ENCODE assay signal across 19 cellular contexts in genomic region chr16:1366060-1366711, GRCh38. TPM values are rescaled to one million over a fixed set of nuclear protein-coding genes. Genes with fewer than 3 reads are reported as not detected.
DNase-seq lines count a peak whose midpoint lies in the region; ATAC-seq, FAIRE-seq and TF ChIP-seq lines count a peak whose summit lies in the region.
"Had no signal": no experiment of that assay in that cellular context is flagged by ENCODE, and none has a peak within 500 bp of the region (broad histone marks: within the 10 kb centered on the region; RNA-seq: fewer than 3 reads in every experiment).

No MANE protein-coding gene starts in this region.

- no peaks in the 10 kb centered on the region for H3K79me2 ChIP-seq in GM12878 (ENCODE audit: control insufficient read depth, insufficient read depth, low read length)

- H3K4me2 ChIP-seq in GM12878 (ENCODE audit: control insufficient read depth, insufficient read depth) = no peak overlapping the region
- H3K4me2 ChIP-seq: BLaER1 treated with 17β-estradiol and CSF1 and Interleukin-3, amounts not matched to agents 10 nM and 100 nM; KMS-11 had no signal

- H3K27ac Mint-ChIP-seq in activated T-cell treated with anti-CD3 and anti-CD28 coated beads, Interleukin-2, amount 50 U/mL, for 24 hours = peak overlapping the region; percentile 67
- peak overlapping the region; percentile 79 for H3K27ac Mint-ChIP-seq in stimulated activated effector memory CD8-positive, alpha-beta T cell treated with anti-CD3 and anti-CD28 coated beads, Interleukin-12 subunit alpha, Interleukin-12 subunit beta, amount 100 ng/mL, for 72 hours
- H3K27ac Mint-ChIP-seq in activated CD8-positive, alpha-beta memory T cell treated with anti-CD3 and anti-CD28 coated beads, Interleukin-2, amount 10 ng/mL, durations not matched to agents 7 days and 5 days = no peak overlapping the region

- 94% methylated on average over 29 of the region's 29 CpGs for WGBS in GM12878 (ENCODE audit: insufficient coverage, insufficient replicate concordance, low lambda C conversion rate, missing lambda C conversion rate)

- peaks cover 73% of the 10 kb centered on the region for H3K36me3 Mint-ChIP-seq in activated T-cell treated with anti-CD3 and anti-CD28 coated beads, Interleukin-2, amount 50 U/mL, for 24 hours (ENCODE audit: low read depth)
- peaks cover 4% of the 10 kb centered on the region for H3K36me3 Mint-ChIP-seq in activated T-cell treated with anti-CD3 and anti-CD28 coated beads, Interleukin-2, amount 50 U/mL, for 4 hours (ENCODE audit: insufficient read depth)
- peaks cover 86% of the 10 kb centered on the region for H3K36me3 Mint-ChIP-seq in stimulated activated effector memory CD8-positive, alpha-beta T cell treated with anti-CD3 and anti-CD28 coated beads, Interleukin-12 subunit alpha, Interleukin-12 subunit beta, amount 100 ng/mL, for 72 hours
- H3K36me3 Mint-ChIP-seq in activated CD8-positive, alpha-beta memory T cell treated with anti-CD3 and anti-CD28 coated beads, Interleukin-2, amount 10 ng/mL, durations not matched to agents 7 days and 5 days = peaks cover 4% of the 10 kb centered on the region

- DNase-seq in activated T-cell treated with anti-CD3 and anti-CD28 coated beads, Interleukin-2, amount 50 U/mL, for 24 hours = no peak
- DNase-seq in activated T-cell treated with anti-CD3 and anti-CD28 coated beads, Interleukin-2, amount 50 U/mL, for 4 hours = no peak
- DNase-seq in NB4 (ENCODE audit: low read depth) = peak; percentile 28
- no peak for DNase-seq in GM12878 (ENCODE audit: low read depth, low spot score)
- no peak for DNase-seq in stimulated activated effector memory CD8-positive, alpha-beta T cell treated with anti-CD3 and anti-CD28 coated beads, Interleukin-12 subunit alpha, Interleukin-12 subunit beta, amount 100 ng/mL, for 72 hours (ENCODE audit: low spot score in 2 of 2)
- DNase-seq in AG20443 (ENCODE audit: low spot score) = no peak
- no peak for DNase-seq in activated CD8-positive, alpha-beta memory T cell treated with anti-CD3 and anti-CD28 coated beads, Interleukin-2, amount 10 ng/mL, durations not matched to agents 7 days and 5 days
- DNase-seq in NCI-H526 treated with DMSO at 0.1 percent for 48 hours (lab: John Stamatoyannopoulos, UW) = no peak
- DNase-seq: H7, NCI-H1048, NCI-H1436 treated with DMSO at 0.1 percent for 48 hours, NCI-H2081 treated with DMSO at 0.1 percent for 48 hours, NCI-H2227 treated with DMSO at 0.1 percent for 48 hours, NCI-H524, Peyer's patch, SIG-M5 had no signal

- no peak overlapping the region for H2AFZ ChIP-seq in GM12878 (ENCODE audit: control insufficient read depth, low read depth, low read length)

- in situ Hi-C loops in GM12878 (cut with MboI) = no loop called here

- H3K4me1 Mint-ChIP-seq in activated T-cell treated with anti-CD3 and anti-CD28 coated beads, Interleukin-2, amount 50 U/mL, for 24 hours (ENCODE audit: low read depth) = peaks cover 9% of the 10 kb centered on the region
- peaks cover 2% of the 10 kb centered on the region for H3K4me1 Mint-ChIP-seq in activated T-cell treated with anti-CD3 and anti-CD28 coated beads, Interleukin-2, amount 50 U/mL, for 4 hours (ENCODE audit: low read depth)
- no peaks in the 10 kb centered on the region for H3K4me1 Mint-ChIP-seq in stimulated activated effector memory CD8-positive, alpha-beta T cell treated with anti-CD3 and anti-CD28 coated beads, Interleukin-12 subunit alpha, Interleukin-12 subunit beta, amount 100 ng/mL, for 72 hours
- H3K4me1 Mint-ChIP-seq in activated CD8-positive, alpha-beta memory T cell treated with anti-CD3 and anti-CD28 coated beads, Interleukin-2, amount 10 ng/mL, durations not matched to agents 7 days and 5 days = peaks cover 2% of the 10 kb centered on the region

- no peak overlapping the region for H3K4me3 Mint-ChIP-seq in activated T-cell treated with anti-CD3 and anti-CD28 coated beads, Interleukin-2, amount 50 U/mL, for 24 hours
- no peak overlapping the region for H3K4me3 Mint-ChIP-seq in activated T-cell treated with anti-CD3 and anti-CD28 coated beads, Interleukin-2, amount 50 U/mL, for 4 hours
- no peak overlapping the region for H3K4me3 Mint-ChIP-seq in stimulated activated effector memory CD8-positive, alpha-beta T cell treated with anti-CD3 and anti-CD28 coated beads, Interleukin-12 subunit alpha, Interleukin-12 subunit beta, amount 100 ng/mL, for 72 hours
- no peak overlapping the region for H3K4me3 Mint-ChIP-seq in activated CD8-positive, alpha-beta memory T cell treated with anti-CD3 and anti-CD28 coated beads, Interleukin-2, amount 10 ng/mL, durations not matched to agents 7 days and 5 days

- H3K4me1 ChIP-seq in GM12878 (ENCODE audit: control insufficient read depth, insufficient read depth, low read length) = no peaks in the 10 kb centered on the region
- H3K4me1 ChIP-seq: Peyer's patch had no signal

- H4K20me1 ChIP-seq in GM12878 (ENCODE audit: control insufficient read depth, insufficient read depth) = no peaks in the 10 kb centered on the region

- no peak overlapping the region for H3K9ac ChIP-seq in GM12878 (ENCODE audit: control insufficient read depth, insufficient read depth, low read length)
- H3K9ac ChIP-seq: KMS-11 had no signal

- no peak for FAIRE-seq in GM12878 (lab: Jason Lieb, UNC)
- FAIRE-seq: GM19239 had no signal

- H3K9me3 ChIP-seq in GM12878 (replicated peaks; ENCODE audit: control insufficient read depth, insufficient read depth, low read length) = no peaks in the 10 kb centered on the region
- H3K9me3 ChIP-seq: BLaER1 treated with 17β-estradiol and CSF1 and Interleukin-3, amounts not matched to agents 10 nM and 100 nM; Peyer's patch had no signal

- CTCF ChIA-PET in GM12878 (lab: Yijun Ruan, JAX) = interaction anchor here (2.7 kb wide), 1 partner anchor 46 kb away, joined by 11 read pairs; no protein-coding TSS in a partner anchor
- CTCF ChIA-PET in activated CD8-positive, alpha-beta memory T cell treated with anti-CD3 and anti-CD28 coated beads, Interleukin-2, amount 10 ng/mL, durations not matched to agents 7 days and 5 days (lab: Charles Lee) = no interaction called here

- no peaks in the 10 kb centered on the region for H3K27me3 ChIP-seq in GM12878 (replicated peaks in 1 of 2; ENCODE audit: control insufficient read depth in 2 of 2, insufficient read depth in 2 of 2, low read length in 1 of 2)
- H3K27me3 ChIP-seq: BLaER1 treated with 17β-estradiol and CSF1 and Interleukin-3, amounts not matched to agents 10 nM and 100 nM; Peyer's patch had no signal

- no peak overlapping the region for H3K4me3 ChIP-seq in NB4 (ENCODE audit: low read depth, low read length)
- no peak overlapping the region for H3K4me3 ChIP-seq in GM12878
- H3K4me3 ChIP-seq: BLaER1 treated with 17β-estradiol and CSF1 and Interleukin-3, amounts not matched to agents 10 nM and 100 nM; Peyer's patch had no signal

- no peak for TF ChIP-seq POLR2A in NB4 (IDR thresholded peaks at IDR 0.05; ENCODE audit: extremely low read depth, insufficient read length)
- peak; percentile 48 for TF ChIP-seq POLR2A in GM12878 (IDR thresholded peaks at IDR 0.05; ENCODE audit: low read depth, low read length)

- TF ChIP-seq CTCF in NB4 (IDR thresholded peaks at IDR 0.05; ENCODE audit: low read depth, low read length) = no peak
- TF ChIP-seq CTCF in GM12878 (IDR thresholded peaks at IDR 0.05 in 2 of 3, conservative IDR thresholded peaks at IDR 0.05 in 1 of 3; ENCODE audit: control insufficient read depth in 2 of 3, extremely low read depth in 1 of 3, insufficient read depth in 1 of 3, low read depth in 3 of 3, low read length in 3 of 3) = no peak

- peaks cover 16 to 32% of the 10 kb centered on the region in 2 experiments for H3K36me3 ChIP-seq in GM12878 (ENCODE audit: control insufficient read depth in 2 of 2, insufficient read depth in 2 of 2, low read length in 1 of 2)

- ATAC-seq in activated T-cell treated with anti-CD3 and anti-CD28 coated beads, Interleukin-2, amount 50 U/mL, for 4 hours = no peak
- no peak for ATAC-seq in GM12878
- no peak for ATAC-seq in stimulated activated effector memory CD8-positive, alpha-beta T cell treated with anti-CD3 and anti-CD28 coated beads, Interleukin-12 subunit alpha, Interleukin-12 subunit beta, amount 100 ng/mL, for 72 hours
- no peak for ATAC-seq in activated CD8-positive, alpha-beta memory T cell treated with anti-CD3 and anti-CD28 coated beads, Interleukin-2, amount 10 ng/mL, durations not matched to agents 7 days and 5 days

- TF ChIP-seq RAD21 in GM12878 (IDR thresholded peaks at IDR 0.05; ENCODE audit: insufficient read depth, low read depth, low read length) = no peak

- no peaks in the 10 kb centered on the region for H3K27me3 Mint-ChIP-seq in activated T-cell treated with anti-CD3 and anti-CD28 coated beads, Interleukin-2, amount 50 U/mL, for 24 hours
- no peaks in the 10 kb centered on the region for H3K27me3 Mint-ChIP-seq in activated T-cell treated with anti-CD3 and anti-CD28 coated beads, Interleukin-2, amount 50 U/mL, for 4 hours (ENCODE audit: low read depth)
- no peaks in the 10 kb centered on the region for H3K27me3 Mint-ChIP-seq in activated CD8-positive, alpha-beta memory T cell treated with anti-CD3 and anti-CD28 coated beads, Interleukin-2, amount 10 ng/mL, durations not matched to agents 7 days and 5 days

- RAD21 ChIA-PET in GM12878 (lab: Charles Lee; ENCODE audit: unreplicated experiment) = no interaction called here

- intact Hi-C loops in GM12878 (cut with micrococcal nuclease; ENCODE audit: unreplicated experiment) = no loop called here

- no peak for TF ChIP-seq EP300 in GM12878 (IDR thresholded peaks at IDR 0.05; ENCODE audit: borderline replicate concordance in 1 of 2, control insufficient read depth in 1 of 2, low read depth in 2 of 2, low read length in 2 of 2)

- H3K9me3 Mint-ChIP-seq in activated T-cell treated with anti-CD3 and anti-CD28 coated beads, Interleukin-2, amount 50 U/mL, for 24 hours = no peaks in the 10 kb centered on the region
- no peaks in the 10 kb centered on the region for H3K9me3 Mint-ChIP-seq in activated T-cell treated with anti-CD3 and anti-CD28 coated beads, Interleukin-2, amount 50 U/mL, for 4 hours
- H3K9me3 Mint-ChIP-seq in stimulated activated effector memory CD8-positive, alpha-beta T cell treated with anti-CD3 and anti-CD28 coated beads, Interleukin-12 subunit alpha, Interleukin-12 subunit beta, amount 100 ng/mL, for 72 hours = no peaks in the 10 kb centered on the region
- H3K9me3 Mint-ChIP-seq in activated CD8-positive, alpha-beta memory T cell treated with anti-CD3 and anti-CD28 coated beads, Interleukin-2, amount 10 ng/mL, durations not matched to agents 7 days and 5 days (ENCODE audit: low read depth) = no peaks in the 10 kb centered on the region

- no TSS peak for BruUV-seq in GM12878 (replicated peaks; lab: Mats Ljungman, UMichigan)

- H3K27ac ChIP-seq in GM12878 (ENCODE audit: control insufficient read depth, insufficient read depth) = no peak overlapping the region
- H3K27ac ChIP-seq: BLaER1 treated with 17β-estradiol and CSF1 and Interleukin-3, amounts not matched to agents 10 nM and 100 nM; KMS-11; Peyer's patch had no signal

- POLR2A ChIA-PET in GM12878 (lab: Charles Lee) = no interaction called here

- SMC1A ChIA-PET in GM12878 (lab: Charles Lee; ENCODE audit: uncharacterized antibody, unreplicated experiment) = no interaction called here

RNA-seq across cellular contexts. Expression of gene GNPTG, which starts 14.5 kb away (rescaled TPM):
- total RNA-seq in activated T-cell treated with anti-CD3 and anti-CD28 coated beads, Interleukin-2, amount 50 U/mL, for 4 hours = 10 to 100 TPM; 21.8 to 27.4 (median 23.1) TPM
- total RNA-seq in GM12878 (2013; cell fraction: nucleolus; rRNA removed) = 14.1 and 16.1 TPM in 2 replicates
- total RNA-seq in GM12878 (2014; rRNA removed) = 19.8 and 21.9 TPM in 2 replicates
- total RNA-seq in GM12878 (2014; rRNA removed; fragmentation: Illumina TruSeq; extraction: Trizol) = 10.7 TPM in 2 replicates
- 23.6 and 25.3 TPM in 2 replicates for total RNA-seq in GM12878 (2021)
- 8.7 TPM for polyA plus RNA-seq in GM12878 (2011; ENCODE audit: low read depth)
- polyA plus RNA-seq in GM12878 (2011; rRNA removed) = 9.5 and 19.9 TPM in 2 replicates
- 27.0 and 37.0 TPM in 2 replicates for polyA plus RNA-seq in GM12878 (2011; cell fraction: cytosol; rRNA removed)
- 63.8 and 81.0 TPM in 2 replicates for polyA plus RNA-seq in GM12878 (2011; cell fraction: nucleus; rRNA removed)
- 21.9 and 23.7 TPM in 2 replicates for polyA plus RNA-seq in GM12878 (2012)
- polyA plus RNA-seq in GM12878 (2014; fragmentation: Illumina TruSeq; extraction: Trizol) = 2.5 and 7.9 TPM in 2 replicates
- polyA plus RNA-seq in GM12878 (2014; fragmentation: Nextera tagmentation; extraction: Ambion mirVana) = 1 to 10 TPM in 1 of 2 experiments, under 1 TPM in 1; 0.80 to 2.4 TPM
- 29.9 and 36.9 TPM in 2 replicates for polyA plus RNA-seq in GM12878 (2014; rRNA removed)
- polyA plus RNA-seq in GM12878 (2016; fragmentation: Nextera tagmentation; extraction: Ambion mirVana) = 10 to 100 TPM; 25.9 to 32.6 TPM
- polyA minus RNA-seq in GM12878 (2011; rRNA and poly(A)+ RNA removed) = 7.9 and 8.0 TPM in 2 replicates
- polyA minus RNA-seq in GM12878 (2011; cell fraction: cytosol; rRNA and poly(A)+ RNA removed) = 7.3 and 8.2 TPM in 2 replicates
- 6.5 and 16.5 TPM in 2 replicates for polyA minus RNA-seq in GM12878 (2011; cell fraction: nucleus; rRNA and poly(A)+ RNA removed)
- total RNA-seq in activated CD8-positive, alpha-beta memory T cell treated with anti-CD3 and anti-CD28 coated beads, Interleukin-2, amount 10 ng/mL, durations not matched to agents 7 days and 5 days = 10 to 100 TPM; 29.3 to 33.0 TPM

RNA-seq across cellular contexts. Expression of gene TSR3, which starts 14.5 kb away (rescaled TPM):
- total RNA-seq in activated T-cell treated with anti-CD3 and anti-CD28 coated beads, Interleukin-2, amount 50 U/mL, for 4 hours = 100 to 1,000 TPM; 108 to 133 (median 112) TPM
- total RNA-seq in GM12878 (2013; cell fraction: nucleolus; rRNA removed) = 6.0 and 6.3 TPM in 2 replicates
- 72.7 and 73.7 TPM in 2 replicates for total RNA-seq in GM12878 (2014; rRNA removed)
- 20.9 and 23.4 TPM in 2 replicates for total RNA-seq in GM12878 (2014; rRNA removed; fragmentation: Illumina TruSeq; extraction: Trizol)
- total RNA-seq in GM12878 (2021) = 66.1 and 67.6 TPM in 2 replicates
- 7.7 TPM for polyA plus RNA-seq in GM12878 (2011; ENCODE audit: low read depth)
- 12.3 and 26.2 TPM in 2 replicates for polyA plus RNA-seq in GM12878 (2011; rRNA removed)
- polyA plus RNA-seq in GM12878 (2011; cell fraction: cytosol; rRNA removed) = 37.2 and 58.2 TPM in 2 replicates
- 25.4 and 32.3 TPM in 2 replicates for polyA plus RNA-seq in GM12878 (2011; cell fraction: nucleus; rRNA removed)
- 36.1 and 41.1 TPM in 2 replicates for polyA plus RNA-seq in GM12878 (2012)
- polyA plus RNA-seq in GM12878 (2014; fragmentation: Illumina TruSeq; extraction: Trizol) = 0.81 and 9.9 TPM in 2 replicates
- 10 to 100 TPM in 1 of 2 experiments, 1 to 10 TPM in 1; 3.4 to 11.2 TPM for polyA plus RNA-seq in GM12878 (2014; fragmentation: Nextera tagmentation; extraction: Ambion mirVana)
- polyA plus RNA-seq in GM12878 (2014; rRNA removed) = 72.2 and 86.1 TPM in 2 replicates
- polyA plus RNA-seq in GM12878 (2016; fragmentation: Nextera tagmentation; extraction: Ambion mirVana) = 100 to 1,000 TPM; 101 to 108 TPM
- 5.3 and 22.8 TPM in 2 replicates for polyA minus RNA-seq in GM12878 (2011; rRNA and poly(A)+ RNA removed)
- polyA minus RNA-seq in GM12878 (2011; cell fraction: cytosol; rRNA and poly(A)+ RNA removed) = 16.0 and 19.3 TPM in 2 replicates
- 6.5 and 9.8 TPM in 2 replicates for polyA minus RNA-seq in GM12878 (2011; cell fraction: nucleus; rRNA and poly(A)+ RNA removed)
- 10 to 100 TPM; 52.9 to 57.8 TPM for total RNA-seq in activated CD8-positive, alpha-beta memory T cell treated with anti-CD3 and anti-CD28 coated beads, Interleukin-2, amount 10 ng/mL, durations not matched to agents 7 days and 5 days

RNA-seq across cellular contexts. Expression of gene BAIAP3, which starts 32.7 kb away (rescaled TPM):
- total RNA-seq in activated T-cell treated with anti-CD3 and anti-CD28 coated beads, Interleukin-2, amount 50 U/mL, for 4 hours = under 1 TPM; 0.08 to 0.24 (median 0.16) TPM
- total RNA-seq in GM12878 (2013; cell fraction: nucleolus; rRNA removed) = 0.37 and 0.44 TPM in 2 replicates
- 0.17 TPM in 1 of 2 replicates, not detected in the other for total RNA-seq in GM12878 (2014; rRNA removed)
- not detected in 2 replicates for total RNA-seq in GM12878 (2014; rRNA removed; fragmentation: Illumina TruSeq; extraction: Trizol)
- total RNA-seq in GM12878 (2021) = 0.56 and 0.58 TPM in 2 replicates
- 0.35 TPM for polyA plus RNA-seq in GM12878 (2011; ENCODE audit: low read depth)
- 0.03 and 0.16 TPM in 2 replicates for polyA plus RNA-seq in GM12878 (2011; rRNA removed)
- polyA plus RNA-seq in GM12878 (2011; cell fraction: cytosol; rRNA removed) = 0.03 and 0.15 TPM in 2 replicates
- polyA plus RNA-seq in GM12878 (2011; cell fraction: nucleus; rRNA removed) = 0.99 and 1.3 TPM in 2 replicates
- 0.70 and 1.6 TPM in 2 replicates for polyA plus RNA-seq in GM12878 (2012)
- 0.03 TPM in 1 of 2 replicates, not detected in the other for polyA plus RNA-seq in GM12878 (2014; fragmentation: Illumina TruSeq; extraction: Trizol)
- polyA plus RNA-seq in GM12878 (2014; fragmentation: Nextera tagmentation; extraction: Ambion mirVana) = not detected
- 0.56 TPM in 2 replicates for polyA plus RNA-seq in GM12878 (2014; rRNA removed)
- under 1 TPM; 0.14 to 0.31 TPM for polyA plus RNA-seq in GM12878 (2016; fragmentation: Nextera tagmentation; extraction: Ambion mirVana)
- not detected in 2 replicates for polyA minus RNA-seq in GM12878 (2011; rRNA and poly(A)+ RNA removed)
- not detected in 2 replicates for polyA minus RNA-seq in GM12878 (2011; cell fraction: cytosol; rRNA and poly(A)+ RNA removed)
- polyA minus RNA-seq in GM12878 (2011; cell fraction: nucleus; rRNA and poly(A)+ RNA removed) = 0.19 and 0.48 TPM in 2 replicates
- total RNA-seq in activated CD8-positive, alpha-beta memory T cell treated with anti-CD3 and anti-CD28 coated beads, Interleukin-2, amount 10 ng/mL, durations not matched to agents 7 days and 5 days = under 1 TPM; 0.45 to 0.53 TPM

RNA-seq across cellular contexts. Expression of gene UNKL, which starts 48.3 kb away (rescaled TPM):
- 10 to 100 TPM; 24.5 to 30.2 (median 29.0) TPM for total RNA-seq in activated T-cell treated with anti-CD3 and anti-CD28 coated beads, Interleukin-2, amount 50 U/mL, for 4 hours
- 59.6 and 66.8 TPM in 2 replicates for total RNA-seq in GM12878 (2013; cell fraction: nucleolus; rRNA removed)
- total RNA-seq in GM12878 (2014; rRNA removed) (7.5 and 12.4 TPM in 2 replicates), GM12878 (2014; rRNA removed; fragmentation: Illumina TruSeq; extraction: Trizol) (3.5 and 5.4 TPM in 2 replicates), GM12878 (2021) (18.4 and 21.6 TPM in 2 replicates)
- 6.8 TPM for polyA plus RNA-seq in GM12878 (2011; ENCODE audit: low read depth)
- polyA plus RNA-seq in GM12878 (2011; rRNA removed) (8.9 and 11.2 TPM in 2 replicates), GM12878 (2014; fragmentation: Illumina TruSeq; extraction: Trizol) (1.1 and 2.1 TPM in 2 replicates), GM12878 (2014; fragmentation: Nextera tagmentation; extraction: Ambion mirVana) (under 1 TPM; 0.40 to 0.57 TPM), GM12878 (2014; rRNA removed) (15.1 and 20.7 TPM in 2 replicates), GM12878 (2016; fragmentation: Nextera tagmentation; extraction: Ambion mirVana) (1 to 10 TPM; 8.6 to 9.6 TPM)
- 8.2 and 12.7 TPM in 2 replicates for polyA plus RNA-seq in GM12878 (2011; cell fraction: cytosol; rRNA removed)
- polyA plus RNA-seq in GM12878 (2011; cell fraction: nucleus; rRNA removed) = 109 and 131 TPM in 2 replicates
- polyA plus RNA-seq in GM12878 (2012) = 10.9 and 18.3 TPM in 2 replicates
- polyA minus RNA-seq in GM12878 (2011; rRNA and poly(A)+ RNA removed) = 4.3 and 6.6 TPM in 2 replicates
- 6.7 and 10.3 TPM in 2 replicates for polyA minus RNA-seq in GM12878 (2011; cell fraction: cytosol; rRNA and poly(A)+ RNA removed)
- polyA minus RNA-seq in GM12878 (2011; cell fraction: nucleus; rRNA and poly(A)+ RNA removed) = 14.6 and 20.2 TPM in 2 replicates
- total RNA-seq in activated CD8-positive, alpha-beta memory T cell treated with anti-CD3 and anti-CD28 coated beads, Interleukin-2, amount 10 ng/mL, durations not matched to agents 7 days and 5 days = 10 to 100 TPM; 30.1 to 43.0 TPM

RNA-seq across cellular contexts. Expression of gene UQCC4, which starts 54.4 kb away (rescaled TPM):
- 10 to 100 TPM; 31.8 to 34.6 (median 33.1) TPM for total RNA-seq in activated T-cell treated with anti-CD3 and anti-CD28 coated beads, Interleukin-2, amount 50 U/mL, for 4 hours
- total RNA-seq in GM12878 (2013; cell fraction: nucleolus; rRNA removed) = 7.8 and 10.6 TPM in 2 replicates
- 23.8 and 29.2 TPM in 2 replicates for total RNA-seq in GM12878 (2014; rRNA removed)
- total RNA-seq in GM12878 (2014; rRNA removed; fragmentation: Illumina TruSeq; extraction: Trizol) = 12.4 and 15.1 TPM in 2 replicates
- 21.9 and 23.7 TPM in 2 replicates for total RNA-seq in GM12878 (2021)
- polyA plus RNA-seq in GM12878 (2011; ENCODE audit: low read depth) = 12.4 TPM
- 24.5 and 32.9 TPM in 2 replicates for polyA plus RNA-seq in GM12878 (2011; rRNA removed)
- 41.9 and 49.1 TPM in 2 replicates for polyA plus RNA-seq in GM12878 (2011; cell fraction: cytosol; rRNA removed)
- polyA plus RNA-seq in GM12878 (2011; cell fraction: nucleus; rRNA removed) = 21.9 and 25.0 TPM in 2 replicates
- polyA plus RNA-seq in GM12878 (2012) = 15.1 and 16.1 TPM in 2 replicates
- 4.1 and 9.2 TPM in 2 replicates for polyA plus RNA-seq in GM12878 (2014; fragmentation: Illumina TruSeq; extraction: Trizol)
- 1 to 10 TPM; 1.7 to 4.7 TPM for polyA plus RNA-seq in GM12878 (2014; fragmentation: Nextera tagmentation; extraction: Ambion mirVana)
- 25.4 and 27.1 TPM in 2 replicates for polyA plus RNA-seq in GM12878 (2014; rRNA removed)
- polyA plus RNA-seq in GM12878 (2016; fragmentation: Nextera tagmentation; extraction: Ambion mirVana) = 10 to 100 TPM; 45.3 to 56.1 TPM
- polyA minus RNA-seq in GM12878 (2011; rRNA and poly(A)+ RNA removed) = 12.1 and 16.2 TPM in 2 replicates
- polyA minus RNA-seq in GM12878 (2011; cell fraction: cytosol; rRNA and poly(A)+ RNA removed) = 6.8 and 7.5 TPM in 2 replicates
- polyA minus RNA-seq in GM12878 (2011; cell fraction: nucleus; rRNA and poly(A)+ RNA removed) = 6.4 and 13.4 TPM in 2 replicates
- total RNA-seq in activated CD8-positive, alpha-beta memory T cell treated with anti-CD3 and anti-CD28 coated beads, Interleukin-2, amount 10 ng/mL, durations not matched to agents 7 days and 5 days = 10 to 100 TPM; 15.7 to 18.5 TPM
